In the genomic region with DNA sequence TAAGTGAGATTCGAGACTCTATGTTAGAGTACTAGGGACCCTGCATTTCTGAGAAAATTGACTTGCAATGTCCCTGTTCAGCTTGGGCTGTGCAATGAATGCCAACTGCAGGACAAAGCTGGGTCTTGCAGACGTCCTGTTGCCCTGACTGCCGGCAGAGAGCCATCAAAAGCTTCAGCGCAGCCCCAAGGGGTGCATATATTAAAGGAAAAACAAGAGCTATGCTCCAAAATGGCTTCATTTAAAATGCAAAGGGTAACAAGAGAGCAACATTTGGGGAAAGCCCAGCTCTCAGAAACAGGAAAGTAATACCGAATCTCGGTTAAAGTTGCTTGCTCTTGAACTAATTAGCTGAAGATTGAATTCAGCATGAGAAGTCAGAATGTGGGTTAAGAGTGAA, we compare ENCODE assay signal across 1 cellular context.
TF ChIP-seq lines count a peak whose summit lies in the region.

No MANE protein-coding gene starts in this region.

TF ChIP-seq in WTC11, 78 proteins besides CTCF, POLR2A, EP300 and RAD21:
- TF ChIP-seq, protein P1, sequence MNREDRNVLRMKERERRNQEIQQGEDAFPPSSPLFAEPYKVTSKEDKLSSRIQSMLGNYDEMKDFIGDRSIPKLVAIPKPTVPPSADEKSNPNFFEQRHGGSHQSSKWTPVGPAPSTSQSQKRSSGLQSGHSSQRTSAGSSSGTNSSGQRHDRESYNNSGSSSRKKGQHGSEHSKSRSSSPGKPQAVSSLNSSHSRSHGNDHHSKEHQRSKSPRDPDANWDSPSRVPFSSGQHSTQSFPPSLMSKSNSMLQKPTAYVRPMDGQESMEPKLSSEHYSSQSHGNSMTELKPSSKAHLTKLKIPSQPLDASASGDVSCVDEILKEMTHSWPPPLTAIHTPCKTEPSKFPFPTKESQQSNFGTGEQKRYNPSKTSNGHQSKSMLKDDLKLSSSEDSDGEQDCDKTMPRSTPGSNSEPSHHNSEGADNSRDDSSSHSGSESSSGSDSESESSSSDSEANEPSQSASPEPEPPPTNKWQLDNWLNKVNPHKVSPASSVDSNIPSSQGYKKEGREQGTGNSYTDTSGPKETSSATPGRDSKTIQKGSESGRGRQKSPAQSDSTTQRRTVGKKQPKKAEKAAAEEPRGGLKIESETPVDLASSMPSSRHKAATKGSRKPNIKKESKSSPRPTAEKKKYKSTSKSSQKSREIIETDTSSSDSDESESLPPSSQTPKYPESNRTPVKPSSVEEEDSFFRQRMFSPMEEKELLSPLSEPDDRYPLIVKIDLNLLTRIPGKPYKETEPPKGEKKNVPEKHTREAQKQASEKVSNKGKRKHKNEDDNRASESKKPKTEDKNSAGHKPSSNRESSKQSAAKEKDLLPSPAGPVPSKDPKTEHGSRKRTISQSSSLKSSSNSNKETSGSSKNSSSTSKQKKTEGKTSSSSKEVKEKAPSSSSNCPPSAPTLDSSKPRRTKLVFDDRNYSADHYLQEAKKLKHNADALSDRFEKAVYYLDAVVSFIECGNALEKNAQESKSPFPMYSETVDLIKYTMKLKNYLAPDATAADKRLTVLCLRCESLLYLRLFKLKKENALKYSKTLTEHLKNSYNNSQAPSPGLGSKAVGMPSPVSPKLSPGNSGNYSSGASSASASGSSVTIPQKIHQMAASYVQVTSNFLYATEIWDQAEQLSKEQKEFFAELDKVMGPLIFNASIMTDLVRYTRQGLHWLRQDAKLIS (CRISPR knock-in tag; IDR thresholded peaks at IDR 0.05; ENCODE audit: borderline replicate concordance): no peak
- TF ChIP-seq, protein P2, sequence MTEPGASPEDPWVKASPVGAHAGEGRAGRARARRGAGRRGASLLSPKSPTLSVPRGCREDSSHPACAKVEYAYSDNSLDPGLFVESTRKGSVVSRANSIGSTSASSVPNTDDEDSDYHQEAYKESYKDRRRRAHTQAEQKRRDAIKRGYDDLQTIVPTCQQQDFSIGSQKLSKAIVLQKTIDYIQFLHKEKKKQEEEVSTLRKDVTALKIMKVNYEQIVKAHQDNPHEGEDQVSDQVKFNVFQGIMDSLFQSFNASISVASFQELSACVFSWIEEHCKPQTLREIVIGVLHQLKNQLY (CRISPR knock-in tag; IDR thresholded peaks at IDR 0.05): no peak
- TF ChIP-seq CREB1 (CRISPR knock-in tag; IDR thresholded peaks at IDR 0.05): no peak
- TF ChIP-seq ZNF423 (CRISPR knock-in tag; IDR thresholded peaks at IDR 0.05): no peak
- no peak for TF ChIP-seq EMX1 (CRISPR knock-in tag; IDR thresholded peaks at IDR 0.05)
- no peak for TF ChIP-seq OVOL2 (CRISPR knock-in tag; IDR thresholded peaks at IDR 0.05; ENCODE audit: borderline replicate concordance)
- TF ChIP-seq ERG (CRISPR knock-in tag; IDR thresholded peaks at IDR 0.05): no peak
- TF ChIP-seq, protein P3, sequence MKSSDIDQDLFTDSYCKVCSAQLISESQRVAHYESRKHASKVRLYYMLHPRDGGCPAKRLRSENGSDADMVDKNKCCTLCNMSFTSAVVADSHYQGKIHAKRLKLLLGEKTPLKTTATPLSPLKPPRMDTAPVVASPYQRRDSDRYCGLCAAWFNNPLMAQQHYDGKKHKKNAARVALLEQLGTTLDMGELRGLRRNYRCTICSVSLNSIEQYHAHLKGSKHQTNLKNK (CRISPR knock-in tag; IDR thresholded peaks at IDR 0.05): no peak
- no peak for TF ChIP-seq ZNF232 (CRISPR knock-in tag; IDR thresholded peaks at IDR 0.05)
- TF ChIP-seq SOX15 (CRISPR knock-in tag; IDR thresholded peaks at IDR 0.05): no peak
- TF ChIP-seq MXD4 (CRISPR knock-in tag; IDR thresholded peaks at IDR 0.05; ENCODE audit: borderline replicate concordance): no peak
- TF ChIP-seq, protein P4, sequence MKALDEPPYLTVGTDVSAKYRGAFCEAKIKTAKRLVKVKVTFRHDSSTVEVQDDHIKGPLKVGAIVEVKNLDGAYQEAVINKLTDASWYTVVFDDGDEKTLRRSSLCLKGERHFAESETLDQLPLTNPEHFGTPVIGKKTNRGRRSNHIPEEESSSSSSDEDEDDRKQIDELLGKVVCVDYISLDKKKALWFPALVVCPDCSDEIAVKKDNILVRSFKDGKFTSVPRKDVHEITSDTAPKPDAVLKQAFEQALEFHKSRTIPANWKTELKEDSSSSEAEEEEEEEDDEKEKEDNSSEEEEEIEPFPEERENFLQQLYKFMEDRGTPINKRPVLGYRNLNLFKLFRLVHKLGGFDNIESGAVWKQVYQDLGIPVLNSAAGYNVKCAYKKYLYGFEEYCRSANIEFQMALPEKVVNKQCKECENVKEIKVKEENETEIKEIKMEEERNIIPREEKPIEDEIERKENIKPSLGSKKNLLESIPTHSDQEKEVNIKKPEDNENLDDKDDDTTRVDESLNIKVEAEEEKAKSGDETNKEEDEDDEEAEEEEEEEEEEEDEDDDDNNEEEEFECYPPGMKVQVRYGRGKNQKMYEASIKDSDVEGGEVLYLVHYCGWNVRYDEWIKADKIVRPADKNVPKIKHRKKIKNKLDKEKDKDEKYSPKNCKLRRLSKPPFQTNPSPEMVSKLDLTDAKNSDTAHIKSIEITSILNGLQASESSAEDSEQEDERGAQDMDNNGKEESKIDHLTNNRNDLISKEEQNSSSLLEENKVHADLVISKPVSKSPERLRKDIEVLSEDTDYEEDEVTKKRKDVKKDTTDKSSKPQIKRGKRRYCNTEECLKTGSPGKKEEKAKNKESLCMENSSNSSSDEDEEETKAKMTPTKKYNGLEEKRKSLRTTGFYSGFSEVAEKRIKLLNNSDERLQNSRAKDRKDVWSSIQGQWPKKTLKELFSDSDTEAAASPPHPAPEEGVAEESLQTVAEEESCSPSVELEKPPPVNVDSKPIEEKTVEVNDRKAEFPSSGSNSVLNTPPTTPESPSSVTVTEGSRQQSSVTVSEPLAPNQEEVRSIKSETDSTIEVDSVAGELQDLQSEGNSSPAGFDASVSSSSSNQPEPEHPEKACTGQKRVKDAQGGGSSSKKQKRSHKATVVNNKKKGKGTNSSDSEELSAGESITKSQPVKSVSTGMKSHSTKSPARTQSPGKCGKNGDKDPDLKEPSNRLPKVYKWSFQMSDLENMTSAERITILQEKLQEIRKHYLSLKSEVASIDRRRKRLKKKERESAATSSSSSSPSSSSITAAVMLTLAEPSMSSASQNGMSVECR (CRISPR knock-in tag; IDR thresholded peaks at IDR 0.05; ENCODE audit: borderline replicate concordance): no peak
TF ChIP-seq in WTC11: peak in this region for 0.
